8 cellular contexts compared by ENCODE assay signal in the genomic region with DNA sequence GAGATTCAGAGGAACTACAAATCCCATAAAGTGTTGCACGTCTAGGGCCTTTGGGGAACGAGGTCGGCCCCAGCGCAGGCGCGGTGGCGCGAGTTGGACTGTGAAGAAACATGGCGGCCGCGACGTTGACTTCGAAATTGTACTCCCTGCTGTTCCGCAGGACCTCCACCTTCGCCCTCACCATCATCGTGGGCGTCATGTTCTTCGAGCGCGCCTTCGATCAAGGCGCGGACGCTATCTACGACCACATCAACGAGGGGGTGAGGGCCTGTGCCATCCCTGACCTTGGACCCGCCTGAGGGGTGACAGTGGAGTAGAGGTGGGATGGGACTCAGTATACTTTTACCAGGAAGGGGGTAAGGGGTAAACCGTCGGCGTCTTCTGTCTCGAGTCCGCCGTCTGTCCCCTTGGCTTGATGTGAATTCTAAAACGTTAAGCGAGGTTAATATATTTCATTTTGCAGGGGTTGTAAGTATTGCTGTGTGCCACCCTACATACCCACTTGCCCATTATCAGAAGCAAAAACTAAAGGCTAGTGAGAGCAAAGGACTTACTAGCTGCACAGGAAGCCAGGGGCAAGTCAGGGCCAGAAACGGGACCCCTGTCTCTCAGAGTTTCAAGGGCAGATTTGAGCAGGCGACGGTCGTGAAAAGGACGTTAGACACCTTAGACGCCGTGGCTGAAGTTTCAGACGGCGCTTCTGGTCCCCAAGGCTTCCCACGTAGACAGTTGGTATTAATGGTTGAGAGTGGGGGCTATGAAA. TPM values are rescaled to one million over a fixed set of nuclear protein-coding genes. Genes with fewer than 3 reads are reported as not detected.
DNase-seq lines count a peak whose midpoint lies in the region; ATAC-seq and TF ChIP-seq lines count a peak whose summit lies in the region.

A gene (plus strand): TSS at position 81 of the 763 bp plus-strand sequence. CDS start 30 bp downstream, at position 111.

- H3K4me1 ChIP-seq in adrenal gland (replicated peaks in 1 of 2) (peaks cover 18 to 22% of the 10 kb centered on the region in 2 donors), left ventricle myocardium inferior (peaks cover 65% of the 10 kb centered on the region), upper lobe of right lung (peaks cover 24% of the 10 kb centered on the region)

- H3K27me3 ChIP-seq in adrenal gland (no peaks in the 10 kb centered on the region), left ventricle myocardium inferior (ENCODE audit: low read depth) (no peaks in the 10 kb centered on the region), upper lobe of right lung (no peaks in the 10 kb centered on the region)

- peak within 1 kb of the TSS; percentile 100 for H3K4me3 Mint-ChIP-seq in progenitor cell of endocrine pancreas (ENCODE audit: low read depth)

- H3K4me1 Mint-ChIP-seq in progenitor cell of endocrine pancreas (ENCODE audit: low read depth) = peaks cover 21% of the 10 kb centered on the region

- 0 to 11% (median 1%) methylated on average over 34 to 45 of the region's 45 CpGs for WGBS in adrenal gland, 4 donors

- peak; percentile 85 for TF ChIP-seq POLR2A in GM10847 (IDR thresholded peaks at IDR 0.05; ENCODE audit: extremely low read depth, insufficient read length)
- TF ChIP-seq POLR2A in adrenal gland (IDR thresholded peaks at IDR 0.05) = no peak

- peak within 1 kb of the TSS; percentile 65 to 93 (median 78) for H3K27ac ChIP-seq in adrenal gland
- peak within 1 kb of the TSS; percentile 98 for H3K27ac ChIP-seq in left ventricle myocardium inferior (replicated peaks)
- H3K27ac ChIP-seq in upper lobe of right lung = peak within 1 kb of the TSS; percentile 91

- peak within 1 kb of the TSS; percentile 98 for H3K27ac Mint-ChIP-seq in progenitor cell of endocrine pancreas

- H3K9me3 ChIP-seq in adrenal gland (replicated peaks in 1 of 3) = no peaks in the 10 kb centered on the region
- no peaks in the 10 kb centered on the region for H3K9me3 ChIP-seq in left ventricle myocardium inferior (replicated peaks)
- H3K9me3 ChIP-seq in upper lobe of right lung = no peaks in the 10 kb centered on the region

- H3K4me3 ChIP-seq in adrenal gland (peak within 1 kb of the TSS; percentile 36 to 93 (median 86)), left ventricle myocardium inferior (peak within 1 kb of the TSS; percentile 98), upper lobe of right lung (peak within 1 kb of the TSS; percentile 100)

- DNase-seq in NCI-H128 (lab: John Stamatoyannopoulos, UW; ENCODE audit: unreplicated experiment) (peak; percentile 57), T-helper 1 cell (peak; percentile 90 to 93 (median 91)), adrenal gland (peak; percentile 89 to 96 (median 92)), left ventricle myocardium inferior (peak; percentile 94), progenitor cell of endocrine pancreas (ENCODE audit: low spot score, unreplicated experiment) (peak; percentile 86), upper lobe of right lung (peak; percentile 97)

- H3K36me3 Mint-ChIP-seq in progenitor cell of endocrine pancreas (ENCODE audit: insufficient read depth) = peaks cover 6% of the 10 kb centered on the region

- peaks cover 0 to 22% of the 10 kb centered on the region in 2 donors for H3K36me3 ChIP-seq in adrenal gland (replicated peaks in 1 of 2)
- peaks cover 32% of the 10 kb centered on the region for H3K36me3 ChIP-seq in left ventricle myocardium inferior
- peaks cover 22% of the 10 kb centered on the region for H3K36me3 ChIP-seq in upper lobe of right lung

- H3K27me3 Mint-ChIP-seq in progenitor cell of endocrine pancreas = no peaks in the 10 kb centered on the region

- TF ChIP-seq CTCF in adrenal gland (IDR thresholded peaks at IDR 0.05) (no peak), left ventricle myocardium inferior (IDR thresholded peaks at IDR 0.05; ENCODE audit: borderline replicate concordance) (no peak), progenitor cell of endocrine pancreas (IDR thresholded peaks at IDR 0.05; ENCODE audit: unreplicated experiment) (no peak), upper lobe of right lung (IDR thresholded peaks at IDR 0.05) (no peak)

- intact Hi-C loops in adrenal gland (cut with DNase I) = no loop called here
- intact Hi-C loops in left ventricle myocardium inferior (cut with micrococcal nuclease) = no loop called here
- intact Hi-C loops in upper lobe of right lung (cut with DNase I) = no loop called here

- no peaks in the 10 kb centered on the region for H3K9me3 Mint-ChIP-seq in progenitor cell of endocrine pancreas (ENCODE audit: low read depth)

- ATAC-seq in HG02623 (IDR thresholded peaks at IDR 0.05; ENCODE audit: unreplicated experiment) (peak; percentile 56), upper lobe of right lung (peak; percentile 83)

RNA-seq across cellular contexts. Expression of the gene that starts here (rescaled TPM):
- 100 to 1,000 TPM in 7 of 8 donors, 10 to 100 TPM in 1; 51.3 to 204 (median 164) TPM for total RNA-seq in adrenal gland
- polyA plus RNA-seq in adrenal gland = 100 to 1,000 TPM; 217 to 489 (median 301) TPM
- 403 TPM for total RNA-seq in left ventricle myocardium inferior
- total RNA-seq in progenitor cell of endocrine pancreas = 109 and 120 TPM in 2 replicates
- total RNA-seq in upper lobe of right lung = 86.3 TPM

Comparison
In these comparisons a context has a peak if more than half of its experiments do, and no peak if none do; other contexts are left out.
1. Peak in every context shown above with its lines: DNase-seq, ATAC-seq, H3K4me3 ChIP-seq and H3K27ac ChIP-seq.